Comparison of ENCODE assay signal across 10 cellular contexts in the genomic region with DNA sequence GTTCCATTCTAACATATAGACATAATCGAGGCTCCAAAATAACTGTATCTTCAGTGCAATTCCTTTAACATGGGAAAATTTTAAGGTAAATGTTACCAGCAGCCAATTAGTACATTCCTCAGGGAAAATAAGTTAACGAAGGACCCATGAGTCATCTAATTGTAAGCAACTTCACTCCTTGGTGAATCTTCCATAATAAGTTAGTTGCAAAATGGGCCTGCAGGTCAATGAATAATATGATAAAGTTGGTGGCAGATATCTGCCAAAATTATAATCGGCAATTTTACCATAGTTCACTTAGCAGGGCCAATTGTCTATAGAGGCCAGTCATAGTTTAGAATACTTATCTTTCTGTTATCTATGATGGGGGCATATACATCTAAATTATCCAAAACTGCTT.
"Had no signal": no experiment of that assay in that cellular context is flagged by ENCODE, and none has a peak within 500 bp of the region (broad histone marks: within the 10 kb centered on the region; RNA-seq: fewer than 3 reads in every experiment).

No MANE protein-coding gene starts in this region.

- ATAC-seq: HCT116, HepG2 had no signal

- H3K9me3 Mint-ChIP-seq: HFFc6 had no signal

- H3K4me3 Mint-ChIP-seq: HFFc6, IgD-negative memory B cell had no signal

- H3K27ac Mint-ChIP-seq: HFFc6, IgD-negative memory B cell had no signal

- H3K27me3 Mint-ChIP-seq: IgD-negative memory B cell had no signal

- DNase-seq: GOT3, H7, HFFc6, KBM-7 had no signal

- H3K4me3 ChIP-seq: HAP-1 had no signal

- H3K27ac ChIP-seq: HL-60, KMS-11 had no signal

- H3K36me3 ChIP-seq: HAP-1 had no signal

- FAIRE-seq: HepG2 had no signal

- H3K4me2 ChIP-seq: KMS-11 had no signal

- H3K9ac ChIP-seq: KMS-11 had no signal

- H3K9me3 ChIP-seq: HAP-1 had no signal
